ENCODE assay signal across 1 cellular context in the genomic region with DNA sequence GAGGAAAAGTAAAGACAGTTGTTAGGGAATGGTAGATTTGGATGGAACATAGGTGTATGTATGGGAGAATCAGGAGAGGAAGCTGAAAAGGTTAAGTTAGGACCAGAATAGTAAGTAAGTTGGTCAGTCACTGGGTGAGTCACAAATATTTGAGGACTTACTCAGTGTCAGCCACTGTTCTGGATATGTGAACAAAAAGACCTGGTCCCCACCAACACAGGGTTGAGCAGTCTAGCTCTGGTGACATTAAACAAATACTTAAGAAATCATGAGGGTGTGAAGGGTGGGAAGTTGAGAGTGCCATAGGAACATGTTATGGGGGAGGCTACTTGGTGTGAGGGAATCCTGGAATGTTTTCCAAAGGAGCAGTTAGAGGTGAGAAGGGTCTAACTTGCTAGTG.
TF ChIP-seq lines count a peak whose summit lies in the region.

No MANE protein-coding gene starts in this region.

TF ChIP-seq in Ishikawa, 13 proteins besides CTCF, POLR2A, EP300 and RAD21 (continued from another document):
- TF ChIP-seq, protein P1, sequence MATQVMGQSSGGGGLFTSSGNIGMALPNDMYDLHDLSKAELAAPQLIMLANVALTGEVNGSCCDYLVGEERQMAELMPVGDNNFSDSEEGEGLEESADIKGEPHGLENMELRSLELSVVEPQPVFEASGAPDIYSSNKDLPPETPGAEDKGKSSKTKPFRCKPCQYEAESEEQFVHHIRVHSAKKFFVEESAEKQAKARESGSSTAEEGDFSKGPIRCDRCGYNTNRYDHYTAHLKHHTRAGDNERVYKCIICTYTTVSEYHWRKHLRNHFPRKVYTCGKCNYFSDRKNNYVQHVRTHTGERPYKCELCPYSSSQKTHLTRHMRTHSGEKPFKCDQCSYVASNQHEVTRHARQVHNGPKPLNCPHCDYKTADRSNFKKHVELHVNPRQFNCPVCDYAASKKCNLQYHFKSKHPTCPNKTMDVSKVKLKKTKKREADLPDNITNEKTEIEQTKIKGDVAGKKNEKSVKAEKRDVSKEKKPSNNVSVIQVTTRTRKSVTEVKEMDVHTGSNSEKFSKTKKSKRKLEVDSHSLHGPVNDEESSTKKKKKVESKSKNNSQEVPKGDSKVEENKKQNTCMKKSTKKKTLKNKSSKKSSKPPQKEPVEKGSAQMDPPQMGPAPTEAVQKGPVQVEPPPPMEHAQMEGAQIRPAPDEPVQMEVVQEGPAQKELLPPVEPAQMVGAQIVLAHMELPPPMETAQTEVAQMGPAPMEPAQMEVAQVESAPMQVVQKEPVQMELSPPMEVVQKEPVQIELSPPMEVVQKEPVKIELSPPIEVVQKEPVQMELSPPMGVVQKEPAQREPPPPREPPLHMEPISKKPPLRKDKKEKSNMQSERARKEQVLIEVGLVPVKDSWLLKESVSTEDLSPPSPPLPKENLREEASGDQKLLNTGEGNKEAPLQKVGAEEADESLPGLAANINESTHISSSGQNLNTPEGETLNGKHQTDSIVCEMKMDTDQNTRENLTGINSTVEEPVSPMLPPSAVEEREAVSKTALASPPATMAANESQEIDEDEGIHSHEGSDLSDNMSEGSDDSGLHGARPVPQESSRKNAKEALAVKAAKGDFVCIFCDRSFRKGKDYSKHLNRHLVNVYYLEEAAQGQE (IDR thresholded peaks at IDR 0.05; ENCODE audit: low read depth): no peak
- TF ChIP-seq NFIC (IDR thresholded peaks at IDR 0.05): no peak
- TF ChIP-seq TEAD4 (IDR thresholded peaks at IDR 0.05): peak; percentile 75
- no peak for TF ChIP-seq CEBPB (IDR thresholded peaks at IDR 0.05)
